Comparison of ENCODE assay signal across 11 cellular contexts in genomic region chr5:139297439-139298133, GRCh38. TPM values are rescaled to one million over a fixed set of nuclear protein-coding genes. Genes with fewer than 3 reads are reported as not detected.
DNase-seq lines count a peak whose midpoint lies in the region; ATAC-seq and TF ChIP-seq lines count a peak whose summit lies in the region.
"Had no signal": no experiment of that assay in that cellular context is flagged by ENCODE, and none has a peak within 500 bp of the region (broad histone marks: within the 10 kb centered on the region; RNA-seq: fewer than 3 reads in every experiment).

No MANE protein-coding gene starts in this region.

- H3K4me1 ChIP-seq in iPS-18a (ENCODE audit: control insufficient read depth, low read depth, low read length), result peaks cover 35% of the 10 kb centered on the region

- intact Hi-C loops in activated naive CD4-positive, alpha-beta T cell treated with anti-CD3 and anti-CD28 coated beads for 36 hours (cut with micrococcal nuclease), result loop anchor here (10.0 kb wide), 4 partner anchors 833 to 1543 kb away; partner anchors contain the start of genes CDC25C, EGR1, FAM53C and HNRNPA0

- H3K9me3 Mint-ChIP-seq in activated naive CD4-positive, alpha-beta T cell treated with anti-CD3 and anti-CD28 coated beads for 36 hours, result no peaks in the 10 kb centered on the region
- no peaks in the 10 kb centered on the region for H3K9me3 Mint-ChIP-seq in stimulated activated effector memory CD8-positive, alpha-beta T cell treated with anti-CD3 and anti-CD28 coated beads, Interleukin-12 subunit alpha, Interleukin-12 subunit beta, amount 100 ng/mL, for 72 hours

- no peak for DNase-seq in activated naive CD4-positive, alpha-beta T cell treated with anti-CD3 and anti-CD28 coated beads for 36 hours
- DNase-seq in activated naive CD4-positive, alpha-beta T cell (lab: John Stamatoyannopoulos, UW), result no peak
- DNase-seq in T-helper 17 cell (no peak), Ammon's horn (ENCODE audit: low spot score) (no peak), GM13977 (ENCODE audit: low spot score) (no peak)
- no peak for DNase-seq in stimulated activated effector memory CD8-positive, alpha-beta T cell treated with anti-CD3 and anti-CD28 coated beads, Interleukin-12 subunit alpha, Interleukin-12 subunit beta, amount 100 ng/mL, for 72 hours (ENCODE audit: low spot score in 2 of 2)
- DNase-seq: activated CD4-positive, CD25-positive, alpha-beta regulatory T cell; activated naive CD4-positive, alpha-beta T cell treated with anti-CD3 and anti-CD28 coated beads, Interleukin-2, amount 50 U/mL, for 16 hours; dermis blood vessel endothelial cell had no signal

- no peak overlapping the region for H3K4me3 Mint-ChIP-seq in activated naive CD4-positive, alpha-beta T cell treated with anti-CD3 and anti-CD28 coated beads for 36 hours
- H3K4me3 Mint-ChIP-seq in T-helper 17 cell, result peak overlapping the region; percentile 87
- peak overlapping the region; percentile 94 for H3K4me3 Mint-ChIP-seq in stimulated activated effector memory CD8-positive, alpha-beta T cell treated with anti-CD3 and anti-CD28 coated beads, Interleukin-12 subunit alpha, Interleukin-12 subunit beta, amount 100 ng/mL, for 72 hours

- peak overlapping the region; percentile 96 for H3K4me3 ChIP-seq in iPS-18a (ENCODE audit: low read length)

- no peak overlapping the region for H3K27ac ChIP-seq in iPS-18a (ENCODE audit: low read length)

- CTCF ChIA-PET in activated naive CD4-positive, alpha-beta T cell treated with anti-CD3 and anti-CD28 coated beads for 36 hours (lab: Charles Lee), result interaction anchor here (1.0 kb wide), 2 partner anchors 11 to 24 kb away, joined by 3 to 5 read pairs; no protein-coding TSS in a partner anchor

- peaks cover 31% of the 10 kb centered on the region for H3K36me3 Mint-ChIP-seq in activated naive CD4-positive, alpha-beta T cell treated with anti-CD3 and anti-CD28 coated beads for 36 hours (ENCODE audit: low read depth)
- H3K36me3 Mint-ChIP-seq in T-helper 17 cell (ENCODE audit: low read depth), result peaks cover 3% of the 10 kb centered on the region
- H3K36me3 Mint-ChIP-seq in stimulated activated effector memory CD8-positive, alpha-beta T cell treated with anti-CD3 and anti-CD28 coated beads, Interleukin-12 subunit alpha, Interleukin-12 subunit beta, amount 100 ng/mL, for 72 hours, result peaks cover 76% of the 10 kb centered on the region

- no peaks in the 10 kb centered on the region for H3K9me3 ChIP-seq in T-helper 17 cell (ENCODE audit: control insufficient read depth, low read length, poor library complexity, severe bottlenecking)
- no peaks in the 10 kb centered on the region for H3K9me3 ChIP-seq in iPS-18a (ENCODE audit: control insufficient read depth, low read depth, low read length)

- no peaks in the 10 kb centered on the region for H3K27me3 Mint-ChIP-seq in activated naive CD4-positive, alpha-beta T cell treated with anti-CD3 and anti-CD28 coated beads for 36 hours (ENCODE audit: low read depth)
- H3K27me3 Mint-ChIP-seq in T-helper 17 cell, result no peaks in the 10 kb centered on the region

- no peak for ATAC-seq in T-helper 17 cell
- no peak for ATAC-seq in stimulated activated effector memory CD8-positive, alpha-beta T cell treated with anti-CD3 and anti-CD28 coated beads, Interleukin-12 subunit alpha, Interleukin-12 subunit beta, amount 100 ng/mL, for 72 hours
- ATAC-seq in GM21576 (IDR thresholded peaks at IDR 0.05; ENCODE audit: unreplicated experiment), result no peak

- H3K9ac ChIP-seq in iPS-18a (ENCODE audit: low read length), result no peak overlapping the region

- no peaks in the 10 kb centered on the region for H3K36me3 ChIP-seq in iPS-18a (ENCODE audit: control insufficient read depth, low read depth, low read length)

- TF ChIP-seq CTCF in GM13977 (IDR thresholded peaks at IDR 0.05; ENCODE audit: extremely low read depth, insufficient read depth, missing control alignments), result no peak

- peak overlapping the region; percentile 68 for H3K27ac Mint-ChIP-seq in activated naive CD4-positive, alpha-beta T cell treated with anti-CD3 and anti-CD28 coated beads for 36 hours
- H3K27ac Mint-ChIP-seq in T-helper 17 cell, result peak overlapping the region; percentile 96
- H3K27ac Mint-ChIP-seq in stimulated activated effector memory CD8-positive, alpha-beta T cell treated with anti-CD3 and anti-CD28 coated beads, Interleukin-12 subunit alpha, Interleukin-12 subunit beta, amount 100 ng/mL, for 72 hours, result peak overlapping the region; percentile 58

- in situ Hi-C loops in GM13977 (cut with MboI; ENCODE audit: low pct_unique_long_range_greater_than_20kb, low sequenced_read_pairs, unreplicated experiment), result no loop called here

- peaks cover 70% of the 10 kb centered on the region for H3K4me1 Mint-ChIP-seq in activated naive CD4-positive, alpha-beta T cell treated with anti-CD3 and anti-CD28 coated beads for 36 hours (ENCODE audit: low read depth)
- H3K4me1 Mint-ChIP-seq in T-helper 17 cell, result peaks cover 62% of the 10 kb centered on the region
- peaks cover 69% of the 10 kb centered on the region for H3K4me1 Mint-ChIP-seq in stimulated activated effector memory CD8-positive, alpha-beta T cell treated with anti-CD3 and anti-CD28 coated beads, Interleukin-12 subunit alpha, Interleukin-12 subunit beta, amount 100 ng/mL, for 72 hours

- H3K27me3 ChIP-seq in iPS-18a (ENCODE audit: control insufficient read depth, insufficient read depth, low read length), result no peaks in the 10 kb centered on the region

RNA-seq across cellular contexts. Expression of gene MATR3, which starts 4.0 kb away (rescaled TPM):
- 100 to 1,000 TPM; 137 to 164 TPM for total RNA-seq in activated naive CD4-positive, alpha-beta T cell treated with anti-CD3 and anti-CD28 coated beads for 36 hours
- 100 to 1,000 TPM; 318 to 325 TPM for total RNA-seq in T-helper 17 cell

RNA-seq across cellular contexts. Expression of gene PAIP2, which starts 44.1 kb away (rescaled TPM):
- 10 to 100 TPM; 68.8 to 74.3 TPM for total RNA-seq in activated naive CD4-positive, alpha-beta T cell treated with anti-CD3 and anti-CD28 coated beads for 36 hours
- 100 to 1,000 TPM; 106 to 123 TPM for total RNA-seq in T-helper 17 cell
